In genomic region chr16:693364-693763, GRCh38 we compare ENCODE assay signal across 18 cellular contexts. TPM values are rescaled to one million over a fixed set of nuclear protein-coding genes. Genes with fewer than 3 reads are reported as not detected.
A peak's percentile ranks its signal among the peaks of the same experiment; 100 is the strongest.
DNase-seq lines count a peak whose midpoint lies in the region; ATAC-seq and TF ChIP-seq lines count a peak whose summit lies in the region.
"Had no signal": no experiment of that assay in that cellular context is flagged by ENCODE, and none has a peak within 500 bp of the region (broad histone marks: within the 10 kb centered on the region; RNA-seq: fewer than 3 reads in every experiment).

No MANE protein-coding gene starts in this region.

- 0 out of 2 replicates have a peak, but pooled peaks cover 3% of the 10 kb centered on the region for H3F3A ChIP-seq in GM23338 (replicated peaks; ENCODE audit: low read depth)

- no peaks in the 10 kb centered on the region for H3K9me2 ChIP-seq in GM23338 (ENCODE audit: insufficient read depth)

- TF ChIP-seq CTCF in GM23338 (conservative IDR thresholded peaks at IDR 0.05; ENCODE audit: low read depth in 2 of 2) (no peak), left ventricle myocardium inferior (IDR thresholded peaks at IDR 0.05; ENCODE audit: borderline replicate concordance) (no peak)

- no peaks in the 10 kb centered on the region for H3K9me3 ChIP-seq in naive thymus-derived CD4-positive, alpha-beta T cell (ENCODE audit: control insufficient read depth in 2 of 3, low read length in 3 of 3)
- no peaks in the 10 kb centered on the region for H3K9me3 ChIP-seq in left ventricle myocardium inferior (replicated peaks)
- H3K9me3 ChIP-seq: transverse colon had no signal

- H3K36me3 Mint-ChIP-seq in activated CD4-positive, alpha-beta memory T cell treated with anti-CD3 and anti-CD28 coated beads, Interleukin-2, amount 10 ng/mL, durations not matched to agents 7 days and 5 days (ENCODE audit: low read depth): peaks cover 5% of the 10 kb centered on the region
- no peaks in the 10 kb centered on the region for H3K36me3 Mint-ChIP-seq in activated CD4-positive, alpha-beta memory T cell treated with anti-CD3 and anti-CD28 coated beads for 36 hours
- H3K36me3 Mint-ChIP-seq in GM23338 (ENCODE audit: low read depth): no peaks in the 10 kb centered on the region
- no peaks in the 10 kb centered on the region for H3K36me3 Mint-ChIP-seq in activated naive CD8-positive, alpha-beta T cell treated with anti-CD3 and anti-CD28 coated beads for 36 hours
- H3K36me3 Mint-ChIP-seq in naive thymus-derived CD4-positive, alpha-beta T cell: peaks cover 0 to 4% (median 0%) of the 10 kb centered on the region in 5 donors

- peak overlapping the region; percentile 37 for H3K4me3 Mint-ChIP-seq in activated CD4-positive, alpha-beta memory T cell treated with anti-CD3 and anti-CD28 coated beads, Interleukin-2, amount 10 ng/mL, durations not matched to agents 7 days and 5 days
- no peak overlapping the region for H3K4me3 Mint-ChIP-seq in activated CD4-positive, alpha-beta memory T cell treated with anti-CD3 and anti-CD28 coated beads for 36 hours
- peak overlapping the region; percentile 62; the same call in 2 of the 3 replicates for H3K4me3 Mint-ChIP-seq in GM23338
- H3K4me3 Mint-ChIP-seq in activated naive CD8-positive, alpha-beta T cell treated with anti-CD3 and anti-CD28 coated beads for 36 hours: peak overlapping the region; percentile 29
- peak overlapping the region in 7 of 10 donors; percentile 6 to 83 (median 23) for H3K4me3 Mint-ChIP-seq in naive thymus-derived CD4-positive, alpha-beta T cell

- H4K20me1 ChIP-seq in GM23338 (replicated peaks; ENCODE audit: insufficient read depth): no peaks in the 10 kb centered on the region; the same call in 1 of the 2 replicates

- POLR2A ChIA-PET in activated CD4-positive, alpha-beta memory T cell treated with anti-CD3 and anti-CD28 coated beads, Interleukin-2, amount 10 ng/mL, durations not matched to agents 7 days and 5 days (lab: Charles Lee): interaction anchor here (1.0 to 3.1 kb wide), 4 partner anchors 9 to 22 kb away, joined by 3 to 22 read pairs (median 4); partner anchors contain the start of genes METRN and STUB1
- POLR2A ChIA-PET in activated CD4-positive, alpha-beta memory T cell treated with anti-CD3 and anti-CD28 coated beads for 36 hours (lab: Charles Lee): no interaction called here
- POLR2A ChIA-PET in naive thymus-derived CD4-positive, alpha-beta T cell (lab: Charles Lee): interaction anchor here (0.6 to 2.1 kb wide), 4 partner anchors 9 to 24 kb away, joined by 3 to 12 read pairs (median 4); partner anchors contain the start of genes JMJD8, RHBDL1 and STUB1

- intact Hi-C loops in activated CD4-positive, alpha-beta memory T cell treated with anti-CD3 and anti-CD28 coated beads for 36 hours (cut with micrococcal nuclease): no loop called here
- intact Hi-C loops in naive thymus-derived CD4-positive, alpha-beta T cell (cut with micrococcal nuclease): no loop called here
- intact Hi-C loops in left ventricle myocardium inferior (cut with micrococcal nuclease): no loop called here

- no peak for DNase-seq in activated CD4-positive, alpha-beta memory T cell treated with anti-CD3 and anti-CD28 coated beads, Interleukin-2, amount 10 ng/mL, durations not matched to agents 7 days and 5 days
- DNase-seq in activated CD4-positive, alpha-beta memory T cell treated with anti-CD3 and anti-CD28 coated beads for 36 hours: no peak
- no peak for DNase-seq in GM23338 (ENCODE audit: low spot score)
- DNase-seq in activated naive CD8-positive, alpha-beta T cell treated with anti-CD3 and anti-CD28 coated beads for 36 hours: no peak
- DNase-seq in naive thymus-derived CD4-positive, alpha-beta T cell: no peak
- no peak for DNase-seq in iPS-NIHi11 (ENCODE audit: low spot score)
- DNase-seq in left ventricle myocardium inferior: no peak
- DNase-seq in NCI-H1105 (lab: John Stamatoyannopoulos, UW): no peak
- DNase-seq: COR-L47, hippocampal formation, Kasumi-1, midbrain, NCI-H1092, NCI-H2081 treated with DMSO at 0.1 percent for 48 hours, NCI-H510A treated with DMSO at 0.1 percent for 48 hours, transverse colon had no signal

- H3K4me1 ChIP-seq in GM23338 (ENCODE audit: insufficient read depth) (no peaks in the 10 kb centered on the region; the same call in 1 of the 2 replicates), left ventricle myocardium inferior (peaks cover 48% of the 10 kb centered on the region)
- peaks cover 11 to 30% of the 10 kb centered on the region in 2 donors for H3K4me1 ChIP-seq in naive thymus-derived CD4-positive, alpha-beta T cell (ENCODE audit: control insufficient read depth in 2 of 2, insufficient read depth in 2 of 2, low read length in 2 of 2)

- H2AFZ ChIP-seq in GM23338: no peak overlapping the region

- CTCF ChIA-PET in activated CD4-positive, alpha-beta memory T cell treated with anti-CD3 and anti-CD28 coated beads, Interleukin-2, amount 10 ng/mL, durations not matched to agents 7 days and 5 days (lab: Charles Lee): no interaction called here
- CTCF ChIA-PET in activated CD4-positive, alpha-beta memory T cell treated with anti-CD3 and anti-CD28 coated beads for 36 hours (lab: Charles Lee): interaction anchor here (0.6 kb wide), 1 partner anchor 25 kb away, joined by 3 read pairs; the partner anchor contains the start of gene RHOT2
- CTCF ChIA-PET in naive thymus-derived CD4-positive, alpha-beta T cell (lab: Charles Lee): no interaction called here

- H3K27me3 Mint-ChIP-seq in activated CD4-positive, alpha-beta memory T cell treated with anti-CD3 and anti-CD28 coated beads, Interleukin-2, amount 10 ng/mL, durations not matched to agents 7 days and 5 days: peaks cover 3% of the 10 kb centered on the region
- no peaks in the 10 kb centered on the region for H3K27me3 Mint-ChIP-seq in activated CD4-positive, alpha-beta memory T cell treated with anti-CD3 and anti-CD28 coated beads for 36 hours
- peaks cover 47% of the 10 kb centered on the region for H3K27me3 Mint-ChIP-seq in GM23338 (ENCODE audit: insufficient read depth, low read depth, poor library complexity)
- peaks cover 5% of the 10 kb centered on the region for H3K27me3 Mint-ChIP-seq in activated naive CD8-positive, alpha-beta T cell treated with anti-CD3 and anti-CD28 coated beads for 36 hours
- peaks cover 0 to 19% (median 0%) of the 10 kb centered on the region in 5 donors for H3K27me3 Mint-ChIP-seq in naive thymus-derived CD4-positive, alpha-beta T cell

- no peaks in the 10 kb centered on the region for H3K9me3 Mint-ChIP-seq in activated CD4-positive, alpha-beta memory T cell treated with anti-CD3 and anti-CD28 coated beads, Interleukin-2, amount 10 ng/mL, durations not matched to agents 7 days and 5 days
- no peaks in the 10 kb centered on the region for H3K9me3 Mint-ChIP-seq in activated CD4-positive, alpha-beta memory T cell treated with anti-CD3 and anti-CD28 coated beads for 36 hours
- no peaks in the 10 kb centered on the region; the same call in 1 of the 3 replicates for H3K9me3 Mint-ChIP-seq in GM23338
- no peaks in the 10 kb centered on the region for H3K9me3 Mint-ChIP-seq in activated naive CD8-positive, alpha-beta T cell treated with anti-CD3 and anti-CD28 coated beads for 36 hours
- H3K9me3 Mint-ChIP-seq in naive thymus-derived CD4-positive, alpha-beta T cell: peaks cover 0 to 2% (median 0%) of the 10 kb centered on the region in 11 donors

- H3K4me1 Mint-ChIP-seq in activated CD4-positive, alpha-beta memory T cell treated with anti-CD3 and anti-CD28 coated beads, Interleukin-2, amount 10 ng/mL, durations not matched to agents 7 days and 5 days: peaks cover 56% of the 10 kb centered on the region
- peaks cover 27% of the 10 kb centered on the region for H3K4me1 Mint-ChIP-seq in activated CD4-positive, alpha-beta memory T cell treated with anti-CD3 and anti-CD28 coated beads for 36 hours (ENCODE audit: low read depth)
- peaks cover 3% of the 10 kb centered on the region; the same call in 2 of the 3 replicates for H3K4me1 Mint-ChIP-seq in GM23338
- H3K4me1 Mint-ChIP-seq in activated naive CD8-positive, alpha-beta T cell treated with anti-CD3 and anti-CD28 coated beads for 36 hours: peaks cover 13% of the 10 kb centered on the region
- peaks cover 4 to 51% (median 30%) of the 10 kb centered on the region in 7 donors for H3K4me1 Mint-ChIP-seq in naive thymus-derived CD4-positive, alpha-beta T cell

- ATAC-seq in GM23338: peak; percentile 2; the same call in 2 of the 3 replicates
- ATAC-seq in naive thymus-derived CD4-positive, alpha-beta T cell: no peak
- ATAC-seq: HCT116, Right ventricle myocardium inferior had no signal

- H3K36me3 ChIP-seq in GM23338 (ENCODE audit: insufficient read depth) (no peaks in the 10 kb centered on the region), left ventricle myocardium inferior (no peaks in the 10 kb centered on the region)
- no peaks in the 10 kb centered on the region for H3K36me3 ChIP-seq in naive thymus-derived CD4-positive, alpha-beta T cell (ENCODE audit: control insufficient read depth in 2 of 3, insufficient read depth in 3 of 3, low read length in 3 of 3)
- H3K36me3 ChIP-seq: transverse colon had no signal

- H3K27ac Mint-ChIP-seq in activated CD4-positive, alpha-beta memory T cell treated with anti-CD3 and anti-CD28 coated beads, Interleukin-2, amount 10 ng/mL, durations not matched to agents 7 days and 5 days: no peak overlapping the region
- no peak overlapping the region for H3K27ac Mint-ChIP-seq in activated CD4-positive, alpha-beta memory T cell treated with anti-CD3 and anti-CD28 coated beads for 36 hours
- no peak overlapping the region for H3K27ac Mint-ChIP-seq in GM23338
- H3K27ac Mint-ChIP-seq in activated naive CD8-positive, alpha-beta T cell treated with anti-CD3 and anti-CD28 coated beads for 36 hours: no peak overlapping the region
- H3K27ac Mint-ChIP-seq in naive thymus-derived CD4-positive, alpha-beta T cell: peak overlapping the region in 1 of 9 donors; percentile 12

- H3K4me3 ChIP-seq in GM23338 (peak overlapping the region; percentile 68), left ventricle myocardium inferior (no peak overlapping the region)
- H3K4me3 ChIP-seq in naive thymus-derived CD4-positive, alpha-beta T cell (ENCODE audit: low read length): no peak overlapping the region

- H3K4me2 ChIP-seq in GM23338: peak overlapping the region; percentile 85

- peaks cover 64% of the 10 kb centered on the region for H3K27me3 ChIP-seq in GM23338 (ENCODE audit: insufficient read depth)
- H3K27me3 ChIP-seq in naive thymus-derived CD4-positive, alpha-beta T cell (ENCODE audit: control insufficient read depth in 2 of 2, insufficient read depth in 2 of 2, low read length in 2 of 2): no peaks in the 10 kb centered on the region
- peaks cover 74% of the 10 kb centered on the region for H3K27me3 ChIP-seq in left ventricle myocardium inferior (ENCODE audit: low read depth)

- no peaks in the 10 kb centered on the region; the same call in 1 of the 2 replicates for H3K79me2 ChIP-seq in GM23338 (replicated peaks; ENCODE audit: insufficient read depth)

- H3K27ac ChIP-seq in GM23338 (ENCODE audit: low read depth) (no peak overlapping the region), left ventricle myocardium inferior (replicated peaks) (no peak overlapping the region)
- no peak overlapping the region for H3K27ac ChIP-seq in naive thymus-derived CD4-positive, alpha-beta T cell (ENCODE audit: low read depth, low read length)
- H3K27ac ChIP-seq: transverse colon had no signal

RNA-seq across cellular contexts. Expression of gene WDR24, which starts 3.2 kb away (rescaled TPM):
- total RNA-seq in activated CD4-positive, alpha-beta memory T cell treated with anti-CD3 and anti-CD28 coated beads, Interleukin-2, amount 10 ng/mL, durations not matched to agents 7 days and 5 days: 10 to 100 TPM; 18.1 to 18.7 TPM
- 10 to 100 TPM; 17.7 to 18.5 TPM for total RNA-seq in activated CD4-positive, alpha-beta memory T cell treated with anti-CD3 and anti-CD28 coated beads for 36 hours
- total RNA-seq in GM23338 (2014; rRNA removed; shearing (Covaris generic)): 11.5 and 15.8 TPM in 2 replicates
- 7.2 and 8.0 TPM in 2 replicates for polyA plus RNA-seq in GM23338 (2016; fragmentation: Nextera tagmentation; extraction: Ambion mirVana)
- total RNA-seq in activated naive CD8-positive, alpha-beta T cell treated with anti-CD3 and anti-CD28 coated beads for 36 hours: 10 to 100 TPM; 20.8 to 21.7 TPM
- total RNA-seq in naive thymus-derived CD4-positive, alpha-beta T cell: 10 to 100 TPM; 13.3 to 19.4 (median 16.5) TPM
- polyA plus RNA-seq in naive thymus-derived CD4-positive, alpha-beta T cell: 10 to 100 TPM; 10.6 to 21.2 TPM
- total RNA-seq in left ventricle myocardium inferior: 9.5 TPM

RNA-seq across cellular contexts. Expression of gene JMJD8, which starts 9.2 kb away (rescaled TPM):
- 10 to 100 TPM; 27.1 to 27.2 TPM for total RNA-seq in activated CD4-positive, alpha-beta memory T cell treated with anti-CD3 and anti-CD28 coated beads, Interleukin-2, amount 10 ng/mL, durations not matched to agents 7 days and 5 days
- total RNA-seq in activated CD4-positive, alpha-beta memory T cell treated with anti-CD3 and anti-CD28 coated beads for 36 hours: 10 to 100 TPM; 29.8 to 30.3 TPM
- 79.3 and 82.5 TPM in 2 replicates for total RNA-seq in GM23338 (2014; rRNA removed; shearing (Covaris generic))
- polyA plus RNA-seq in GM23338 (2016; fragmentation: Nextera tagmentation; extraction: Ambion mirVana): 43.1 and 48.5 TPM in 2 replicates
- 10 to 100 TPM; 37.2 to 43.0 TPM for total RNA-seq in activated naive CD8-positive, alpha-beta T cell treated with anti-CD3 and anti-CD28 coated beads for 36 hours
- total RNA-seq in naive thymus-derived CD4-positive, alpha-beta T cell: 10 to 100 TPM; 26.8 to 48.1 (median 37.2) TPM
- 10 to 100 TPM; 43.2 to 62.1 TPM for polyA plus RNA-seq in naive thymus-derived CD4-positive, alpha-beta T cell
- 43.1 TPM for total RNA-seq in left ventricle myocardium inferior

RNA-seq across cellular contexts. Expression of gene FBXL16, which starts 12.2 kb away (rescaled TPM):
- 10 to 100 TPM; 30.9 to 34.6 TPM for total RNA-seq in activated CD4-positive, alpha-beta memory T cell treated with anti-CD3 and anti-CD28 coated beads, Interleukin-2, amount 10 ng/mL, durations not matched to agents 7 days and 5 days
- total RNA-seq in activated CD4-positive, alpha-beta memory T cell treated with anti-CD3 and anti-CD28 coated beads for 36 hours: 10 to 100 TPM in 1 of 2 experiments, 1 to 10 TPM in 1; 7.7 to 14.1 TPM
- 10.6 and 12.6 TPM in 2 replicates for total RNA-seq in GM23338 (2014; rRNA removed; shearing (Covaris generic))
- 7.9 and 8.9 TPM in 2 replicates for polyA plus RNA-seq in GM23338 (2016; fragmentation: Nextera tagmentation; extraction: Ambion mirVana)
- 1 to 10 TPM; 3.2 to 6.0 TPM for total RNA-seq in activated naive CD8-positive, alpha-beta T cell treated with anti-CD3 and anti-CD28 coated beads for 36 hours
- 10 to 100 TPM; 13.2 to 45.4 (median 18.0) TPM for total RNA-seq in naive thymus-derived CD4-positive, alpha-beta T cell
- 10 to 100 TPM; 11.1 to 21.1 TPM for polyA plus RNA-seq in naive thymus-derived CD4-positive, alpha-beta T cell
- 0.08 TPM for total RNA-seq in left ventricle myocardium inferior
- total RNA-seq: Right ventricle myocardium inferior had no signal

RNA-seq across cellular contexts. Expression of gene STUB1, which starts 13.2 kb away (rescaled TPM):
- total RNA-seq in activated CD4-positive, alpha-beta memory T cell treated with anti-CD3 and anti-CD28 coated beads, Interleukin-2, amount 10 ng/mL, durations not matched to agents 7 days and 5 days: 10 to 100 TPM; 63.9 to 78.3 TPM
- total RNA-seq in activated CD4-positive, alpha-beta memory T cell treated with anti-CD3 and anti-CD28 coated beads for 36 hours: 10 to 100 TPM; 70.9 to 74.9 TPM
- total RNA-seq in GM23338 (2014; rRNA removed; shearing (Covaris generic)): 108 and 123 TPM in 2 replicates
- 91.7 and 107 TPM in 2 replicates for polyA plus RNA-seq in GM23338 (2016; fragmentation: Nextera tagmentation; extraction: Ambion mirVana)
- 10 to 100 TPM; 74.3 to 82.1 TPM for total RNA-seq in activated naive CD8-positive, alpha-beta T cell treated with anti-CD3 and anti-CD28 coated beads for 36 hours
- total RNA-seq in naive thymus-derived CD4-positive, alpha-beta T cell: 100 to 1,000 TPM in 1 of 5 experiments, 10 to 100 TPM in 4; 68.6 to 105 (median 77.4) TPM
- polyA plus RNA-seq in naive thymus-derived CD4-positive, alpha-beta T cell: 100 to 1,000 TPM; 132 to 159 TPM
- 113 TPM for total RNA-seq in left ventricle myocardium inferior

RNA-seq across cellular contexts. Expression of gene RHBDL1, which starts 17.9 kb away (rescaled TPM):
- 1 to 10 TPM; 1.5 TPM for total RNA-seq in activated CD4-positive, alpha-beta memory T cell treated with anti-CD3 and anti-CD28 coated beads, Interleukin-2, amount 10 ng/mL, durations not matched to agents 7 days and 5 days
- under 1 TPM; 0.57 to 0.82 TPM for total RNA-seq in activated CD4-positive, alpha-beta memory T cell treated with anti-CD3 and anti-CD28 coated beads for 36 hours
- 10.1 and 11.5 TPM in 2 replicates for total RNA-seq in GM23338 (2014; rRNA removed; shearing (Covaris generic))
- 8.4 and 9.2 TPM in 2 replicates for polyA plus RNA-seq in GM23338 (2016; fragmentation: Nextera tagmentation; extraction: Ambion mirVana)
- under 1 TPM; 0.49 to 0.72 TPM for total RNA-seq in activated naive CD8-positive, alpha-beta T cell treated with anti-CD3 and anti-CD28 coated beads for 36 hours
- total RNA-seq in naive thymus-derived CD4-positive, alpha-beta T cell: 1 to 10 TPM in 4 of 5 experiments, under 1 TPM in 1; 0.65 to 3.1 (median 1.6) TPM
- polyA plus RNA-seq in naive thymus-derived CD4-positive, alpha-beta T cell: not detected
- total RNA-seq in left ventricle myocardium inferior: 2.3 TPM
